In the genomic region with DNA sequence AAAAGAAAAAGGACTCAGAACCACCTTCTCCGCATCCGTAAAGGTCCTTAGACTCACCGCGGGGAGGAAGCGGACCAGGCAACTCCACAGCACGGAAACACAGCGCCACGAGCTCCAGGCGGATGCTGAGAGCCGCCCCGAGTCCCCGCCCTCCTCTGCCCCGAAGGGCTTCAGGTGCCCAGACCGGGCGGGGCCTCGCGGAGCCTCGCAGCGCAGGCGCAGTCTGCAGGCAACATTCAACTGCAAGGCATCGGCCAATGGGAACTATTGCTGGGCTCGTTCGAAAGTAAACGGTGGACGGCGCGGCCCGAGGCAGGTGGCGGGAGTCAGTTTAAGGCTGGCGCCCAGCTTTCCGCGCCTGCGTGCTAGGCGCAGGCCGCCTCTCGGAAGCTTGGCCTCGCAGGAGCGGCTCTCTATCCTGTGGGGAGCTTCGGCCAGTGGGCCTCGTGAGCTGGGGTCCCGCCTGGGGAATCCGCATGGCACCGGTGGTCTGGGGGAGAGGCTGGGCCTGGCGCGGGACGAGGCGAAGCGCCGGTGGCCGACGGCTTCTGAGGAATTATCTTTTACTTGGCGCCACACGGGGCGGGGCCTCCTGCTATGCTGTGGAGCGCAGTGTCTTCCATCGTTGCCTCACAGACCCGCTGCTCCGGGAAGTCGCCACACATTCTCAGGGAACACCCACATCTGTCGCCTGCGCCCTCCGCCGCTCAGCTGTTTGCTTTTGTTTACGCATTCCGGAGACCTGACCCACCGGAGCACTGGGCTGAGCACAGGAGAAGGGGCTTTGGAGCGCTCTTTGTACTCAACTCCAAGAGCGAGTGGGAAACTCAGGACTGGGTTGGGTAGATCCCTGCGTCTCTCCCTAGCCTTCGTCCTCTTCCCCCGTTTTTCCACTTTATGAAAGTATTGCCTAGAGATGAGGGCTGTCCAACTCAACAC, we compare ENCODE assay signal across 1 cellular context.
A peak's percentile ranks its signal among the peaks of the same experiment; 100 is the strongest.
TF ChIP-seq lines count a peak whose summit lies in the region.

A gene with protein sequence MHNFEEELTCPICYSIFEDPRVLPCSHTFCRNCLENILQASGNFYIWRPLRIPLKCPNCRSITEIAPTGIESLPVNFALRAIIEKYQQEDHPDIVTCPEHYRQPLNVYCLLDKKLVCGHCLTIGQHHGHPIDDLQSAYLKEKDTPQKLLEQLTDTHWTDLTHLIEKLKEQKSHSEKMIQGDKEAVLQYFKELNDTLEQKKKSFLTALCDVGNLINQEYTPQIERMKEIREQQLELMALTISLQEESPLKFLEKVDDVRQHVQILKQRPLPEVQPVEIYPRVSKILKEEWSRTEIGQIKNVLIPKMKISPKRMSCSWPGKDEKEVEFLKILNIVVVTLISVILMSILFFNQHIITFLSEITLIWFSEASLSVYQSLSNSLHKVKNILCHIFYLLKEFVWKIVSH (minus strand): TSS at position 127 of the 939 bp plus-strand sequence. CDS start 10,603 bp downstream, outside the sequence.

TF ChIP-seq in K562, 482 proteins besides CTCF, POLR2A, EP300 and RAD21 (continued from another document and continues in another):
- TF ChIP-seq, protein P1, sequence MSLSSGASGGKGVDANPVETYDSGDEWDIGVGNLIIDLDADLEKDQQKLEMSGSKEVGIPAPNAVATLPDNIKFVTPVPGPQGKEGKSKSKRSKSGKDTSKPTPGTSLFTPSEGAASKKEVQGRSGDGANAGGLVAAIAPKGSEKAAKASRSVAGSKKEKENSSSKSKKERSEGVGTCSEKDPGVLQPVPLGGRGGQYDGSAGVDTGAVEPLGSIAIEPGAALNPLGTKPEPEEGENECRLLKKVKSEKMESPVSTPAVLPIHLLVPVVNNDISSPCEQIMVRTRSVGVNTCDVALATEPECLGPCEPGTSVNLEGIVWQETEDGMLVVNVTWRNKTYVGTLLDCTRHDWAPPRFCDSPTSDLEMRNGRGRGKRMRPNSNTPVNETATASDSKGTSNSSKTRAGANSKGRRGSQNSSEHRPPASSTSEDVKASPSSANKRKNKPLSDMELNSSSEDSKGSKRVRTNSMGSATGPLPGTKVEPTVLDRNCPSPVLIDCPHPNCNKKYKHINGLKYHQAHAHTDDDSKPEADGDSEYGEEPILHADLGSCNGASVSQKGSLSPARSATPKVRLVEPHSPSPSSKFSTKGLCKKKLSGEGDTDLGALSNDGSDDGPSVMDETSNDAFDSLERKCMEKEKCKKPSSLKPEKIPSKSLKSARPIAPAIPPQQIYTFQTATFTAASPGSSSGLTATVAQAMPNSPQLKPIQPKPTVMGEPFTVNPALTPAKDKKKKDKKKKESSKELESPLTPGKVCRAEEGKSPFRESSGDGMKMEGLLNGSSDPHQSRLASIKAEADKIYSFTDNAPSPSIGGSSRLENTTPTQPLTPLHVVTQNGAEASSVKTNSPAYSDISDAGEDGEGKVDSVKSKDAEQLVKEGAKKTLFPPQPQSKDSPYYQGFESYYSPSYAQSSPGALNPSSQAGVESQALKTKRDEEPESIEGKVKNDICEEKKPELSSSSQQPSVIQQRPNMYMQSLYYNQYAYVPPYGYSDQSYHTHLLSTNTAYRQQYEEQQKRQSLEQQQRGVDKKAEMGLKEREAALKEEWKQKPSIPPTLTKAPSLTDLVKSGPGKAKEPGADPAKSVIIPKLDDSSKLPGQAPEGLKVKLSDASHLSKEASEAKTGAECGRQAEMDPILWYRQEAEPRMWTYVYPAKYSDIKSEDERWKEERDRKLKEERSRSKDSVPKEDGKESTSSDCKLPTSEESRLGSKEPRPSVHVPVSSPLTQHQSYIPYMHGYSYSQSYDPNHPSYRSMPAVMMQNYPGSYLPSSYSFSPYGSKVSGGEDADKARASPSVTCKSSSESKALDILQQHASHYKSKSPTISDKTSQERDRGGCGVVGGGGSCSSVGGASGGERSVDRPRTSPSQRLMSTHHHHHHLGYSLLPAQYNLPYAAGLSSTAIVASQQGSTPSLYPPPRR (CRISPR knock-in tag; IDR thresholded peaks at IDR 0.05; ENCODE audit: borderline replicate concordance): peak; percentile 92; the same call in 1 of the 2 replicates
- TF ChIP-seq KLF1 (tag; IDR thresholded peaks at IDR 0.05): no peak; the same call in 1 of the 2 replicates
- TF ChIP-seq ZNF232 (CRISPR knock-in tag; IDR thresholded peaks at IDR 0.05): peak; percentile 88
- no peak for TF ChIP-seq WHSC1 (IDR thresholded peaks at IDR 0.05; ENCODE audit: low read length)
- TF ChIP-seq, protein P2, sequence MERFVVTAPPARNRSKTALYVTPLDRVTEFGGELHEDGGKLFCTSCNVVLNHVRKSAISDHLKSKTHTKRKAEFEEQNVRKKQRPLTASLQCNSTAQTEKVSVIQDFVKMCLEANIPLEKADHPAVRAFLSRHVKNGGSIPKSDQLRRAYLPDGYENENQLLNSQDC (CRISPR knock-in tag; IDR thresholded peaks at IDR 0.05): no peak
- peak; percentile 76 for TF ChIP-seq HDAC8 (tag; IDR thresholded peaks at IDR 0.05)
- TF ChIP-seq ZNF644 (tag; IDR thresholded peaks at IDR 0.05; ENCODE audit: low read depth): peak; percentile 75; the same call in 1 of the 2 replicates
- TF ChIP-seq KAT7 (CRISPR knock-in tag; IDR thresholded peaks at IDR 0.05; ENCODE audit: borderline replicate concordance): peak; percentile 96
- TF ChIP-seq ZNF263 (CRISPR knock-in tag; IDR thresholded peaks at IDR 0.05; ENCODE audit: borderline replicate concordance): peak; percentile 38
- TF ChIP-seq RBM25 (IDR thresholded peaks at IDR 0.05; ENCODE audit: low read depth, low read length, severe bottlenecking): no peak
- no peak for TF ChIP-seq SIRT6 (IDR thresholded peaks at IDR 0.05; ENCODE audit: low read depth, low read length)
- TF ChIP-seq, protein P3, sequence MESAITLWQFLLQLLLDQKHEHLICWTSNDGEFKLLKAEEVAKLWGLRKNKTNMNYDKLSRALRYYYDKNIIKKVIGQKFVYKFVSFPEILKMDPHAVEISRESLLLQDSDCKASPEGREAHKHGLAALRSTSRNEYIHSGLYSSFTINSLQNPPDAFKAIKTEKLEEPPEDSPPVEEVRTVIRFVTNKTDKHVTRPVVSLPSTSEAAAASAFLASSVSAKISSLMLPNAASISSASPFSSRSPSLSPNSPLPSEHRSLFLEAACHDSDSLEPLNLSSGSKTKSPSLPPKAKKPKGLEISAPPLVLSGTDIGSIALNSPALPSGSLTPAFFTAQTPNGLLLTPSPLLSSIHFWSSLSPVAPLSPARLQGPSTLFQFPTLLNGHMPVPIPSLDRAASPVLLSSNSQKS (CRISPR knock-in tag; IDR thresholded peaks at IDR 0.05): no peak
- TF ChIP-seq, protein P4, sequence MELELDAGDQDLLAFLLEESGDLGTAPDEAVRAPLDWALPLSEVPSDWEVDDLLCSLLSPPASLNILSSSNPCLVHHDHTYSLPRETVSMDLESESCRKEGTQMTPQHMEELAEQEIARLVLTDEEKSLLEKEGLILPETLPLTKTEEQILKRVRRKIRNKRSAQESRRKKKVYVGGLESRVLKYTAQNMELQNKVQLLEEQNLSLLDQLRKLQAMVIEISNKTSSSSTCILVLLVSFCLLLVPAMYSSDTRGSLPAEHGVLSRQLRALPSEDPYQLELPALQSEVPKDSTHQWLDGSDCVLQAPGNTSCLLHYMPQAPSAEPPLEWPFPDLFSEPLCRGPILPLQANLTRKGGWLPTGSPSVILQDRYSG (tag; conservative IDR thresholded peaks at IDR 0.05; ENCODE audit: low read depth): peak; percentile 71; the same call in 1 of the 2 replicates
- TF ChIP-seq CEBPG (CRISPR knock-in tag; IDR thresholded peaks at IDR 0.05): peak; percentile 67; the same call in 1 of the 2 replicates
- peak in 1 of 2 experiments; percentile 27; a peak in 1 of 4 replicates for TF ChIP-seq CEBPG (tag; conservative IDR thresholded peaks at IDR 0.05 in 1 of 2, IDR thresholded peaks at IDR 0.05 in 1 of 2)
- TF ChIP-seq, protein P5, sequence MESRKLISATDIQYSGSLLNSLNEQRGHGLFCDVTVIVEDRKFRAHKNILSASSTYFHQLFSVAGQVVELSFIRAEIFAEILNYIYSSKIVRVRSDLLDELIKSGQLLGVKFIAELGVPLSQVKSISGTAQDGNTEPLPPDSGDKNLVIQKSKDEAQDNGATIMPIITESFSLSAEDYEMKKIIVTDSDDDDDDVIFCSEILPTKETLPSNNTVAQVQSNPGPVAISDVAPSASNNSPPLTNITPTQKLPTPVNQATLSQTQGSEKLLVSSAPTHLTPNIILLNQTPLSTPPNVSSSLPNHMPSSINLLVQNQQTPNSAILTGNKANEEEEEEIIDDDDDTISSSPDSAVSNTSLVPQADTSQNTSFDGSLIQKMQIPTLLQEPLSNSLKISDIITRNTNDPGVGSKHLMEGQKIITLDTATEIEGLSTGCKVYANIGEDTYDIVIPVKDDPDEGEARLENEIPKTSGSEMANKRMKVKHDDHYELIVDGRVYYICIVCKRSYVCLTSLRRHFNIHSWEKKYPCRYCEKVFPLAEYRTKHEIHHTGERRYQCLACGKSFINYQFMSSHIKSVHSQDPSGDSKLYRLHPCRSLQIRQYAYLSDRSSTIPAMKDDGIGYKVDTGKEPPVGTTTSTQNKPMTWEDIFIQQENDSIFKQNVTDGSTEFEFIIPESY (CRISPR knock-in tag; IDR thresholded peaks at IDR 0.05): peak; percentile 76; the same call in 1 of the 2 replicates
- no peak for TF ChIP-seq SAFB2 (IDR thresholded peaks at IDR 0.05; ENCODE audit: borderline replicate concordance, low read depth, low read length, severe bottlenecking)
- peak; percentile 52 for TF ChIP-seq SAP30 (IDR thresholded peaks at IDR 0.05; ENCODE audit: borderline replicate concordance, insufficient read depth, low read depth, low read length, poor library complexity, severe bottlenecking)
- peak; percentile 92 for TF ChIP-seq ZBTB1 (CRISPR knock-in tag; IDR thresholded peaks at IDR 0.05; ENCODE audit: borderline replicate concordance, low read depth)
- TF ChIP-seq, protein P6, sequence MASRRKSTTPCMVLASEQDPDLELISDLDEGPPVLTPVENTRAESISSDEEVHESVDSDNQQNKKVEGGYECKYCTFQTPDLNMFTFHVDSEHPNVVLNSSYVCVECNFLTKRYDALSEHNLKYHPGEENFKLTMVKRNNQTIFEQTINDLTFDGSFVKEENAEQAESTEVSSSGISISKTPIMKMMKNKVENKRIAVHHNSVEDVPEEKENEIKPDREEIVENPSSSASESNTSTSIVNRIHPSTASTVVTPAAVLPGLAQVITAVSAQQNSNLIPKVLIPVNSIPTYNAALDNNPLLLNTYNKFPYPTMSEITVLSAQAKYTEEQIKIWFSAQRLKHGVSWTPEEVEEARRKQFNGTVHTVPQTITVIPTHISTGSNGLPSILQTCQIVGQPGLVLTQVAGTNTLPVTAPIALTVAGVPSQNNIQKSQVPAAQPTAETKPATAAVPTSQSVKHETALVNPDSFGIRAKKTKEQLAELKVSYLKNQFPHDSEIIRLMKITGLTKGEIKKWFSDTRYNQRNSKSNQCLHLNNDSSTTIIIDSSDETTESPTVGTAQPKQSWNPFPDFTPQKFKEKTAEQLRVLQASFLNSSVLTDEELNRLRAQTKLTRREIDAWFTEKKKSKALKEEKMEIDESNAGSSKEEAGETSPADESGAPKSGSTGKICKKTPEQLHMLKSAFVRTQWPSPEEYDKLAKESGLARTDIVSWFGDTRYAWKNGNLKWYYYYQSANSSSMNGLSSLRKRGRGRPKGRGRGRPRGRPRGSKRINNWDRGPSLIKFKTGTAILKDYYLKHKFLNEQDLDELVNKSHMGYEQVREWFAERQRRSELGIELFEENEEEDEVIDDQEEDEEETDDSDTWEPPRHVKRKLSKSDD (conservative IDR thresholded peaks at IDR 0.05; ENCODE audit: low read length): no peak
- TF ChIP-seq, protein P7, sequence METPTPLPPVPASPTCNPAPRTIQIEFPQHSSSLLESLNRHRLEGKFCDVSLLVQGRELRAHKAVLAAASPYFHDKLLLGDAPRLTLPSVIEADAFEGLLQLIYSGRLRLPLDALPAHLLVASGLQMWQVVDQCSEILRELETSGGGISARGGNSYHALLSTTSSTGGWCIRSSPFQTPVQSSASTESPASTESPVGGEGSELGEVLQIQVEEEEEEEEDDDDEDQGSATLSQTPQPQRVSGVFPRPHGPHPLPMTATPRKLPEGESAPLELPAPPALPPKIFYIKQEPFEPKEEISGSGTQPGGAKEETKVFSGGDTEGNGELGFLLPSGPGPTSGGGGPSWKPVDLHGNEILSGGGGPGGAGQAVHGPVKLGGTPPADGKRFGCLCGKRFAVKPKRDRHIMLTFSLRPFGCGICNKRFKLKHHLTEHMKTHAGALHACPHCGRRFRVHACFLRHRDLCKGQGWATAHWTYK (CRISPR knock-in tag; IDR thresholded peaks at IDR 0.05): peak; percentile 76; the same call in 1 of the 2 replicates
- TF ChIP-seq, protein P8, sequence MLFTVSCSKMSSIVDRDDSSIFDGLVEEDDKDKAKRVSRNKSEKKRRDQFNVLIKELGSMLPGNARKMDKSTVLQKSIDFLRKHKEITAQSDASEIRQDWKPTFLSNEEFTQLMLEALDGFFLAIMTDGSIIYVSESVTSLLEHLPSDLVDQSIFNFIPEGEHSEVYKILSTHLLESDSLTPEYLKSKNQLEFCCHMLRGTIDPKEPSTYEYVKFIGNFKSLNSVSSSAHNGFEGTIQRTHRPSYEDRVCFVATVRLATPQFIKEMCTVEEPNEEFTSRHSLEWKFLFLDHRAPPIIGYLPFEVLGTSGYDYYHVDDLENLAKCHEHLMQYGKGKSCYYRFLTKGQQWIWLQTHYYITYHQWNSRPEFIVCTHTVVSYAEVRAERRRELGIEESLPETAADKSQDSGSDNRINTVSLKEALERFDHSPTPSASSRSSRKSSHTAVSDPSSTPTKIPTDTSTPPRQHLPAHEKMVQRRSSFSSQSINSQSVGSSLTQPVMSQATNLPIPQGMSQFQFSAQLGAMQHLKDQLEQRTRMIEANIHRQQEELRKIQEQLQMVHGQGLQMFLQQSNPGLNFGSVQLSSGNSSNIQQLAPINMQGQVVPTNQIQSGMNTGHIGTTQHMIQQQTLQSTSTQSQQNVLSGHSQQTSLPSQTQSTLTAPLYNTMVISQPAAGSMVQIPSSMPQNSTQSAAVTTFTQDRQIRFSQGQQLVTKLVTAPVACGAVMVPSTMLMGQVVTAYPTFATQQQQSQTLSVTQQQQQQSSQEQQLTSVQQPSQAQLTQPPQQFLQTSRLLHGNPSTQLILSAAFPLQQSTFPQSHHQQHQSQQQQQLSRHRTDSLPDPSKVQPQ (CRISPR knock-in tag; IDR thresholded peaks at IDR 0.05; ENCODE audit: borderline replicate concordance): no peak
- TF ChIP-seq TAF7 (tag; IDR thresholded peaks at IDR 0.05): peak; percentile 39; the same call in 1 of the 2 replicates
- TF ChIP-seq MEF2A (IDR thresholded peaks at IDR 0.05; ENCODE audit: control insufficient read depth, low read depth, low read length): 0 out of 2 replicates have a peak, but pooled peaks have one; percentile 10
- TF ChIP-seq, protein P9, sequence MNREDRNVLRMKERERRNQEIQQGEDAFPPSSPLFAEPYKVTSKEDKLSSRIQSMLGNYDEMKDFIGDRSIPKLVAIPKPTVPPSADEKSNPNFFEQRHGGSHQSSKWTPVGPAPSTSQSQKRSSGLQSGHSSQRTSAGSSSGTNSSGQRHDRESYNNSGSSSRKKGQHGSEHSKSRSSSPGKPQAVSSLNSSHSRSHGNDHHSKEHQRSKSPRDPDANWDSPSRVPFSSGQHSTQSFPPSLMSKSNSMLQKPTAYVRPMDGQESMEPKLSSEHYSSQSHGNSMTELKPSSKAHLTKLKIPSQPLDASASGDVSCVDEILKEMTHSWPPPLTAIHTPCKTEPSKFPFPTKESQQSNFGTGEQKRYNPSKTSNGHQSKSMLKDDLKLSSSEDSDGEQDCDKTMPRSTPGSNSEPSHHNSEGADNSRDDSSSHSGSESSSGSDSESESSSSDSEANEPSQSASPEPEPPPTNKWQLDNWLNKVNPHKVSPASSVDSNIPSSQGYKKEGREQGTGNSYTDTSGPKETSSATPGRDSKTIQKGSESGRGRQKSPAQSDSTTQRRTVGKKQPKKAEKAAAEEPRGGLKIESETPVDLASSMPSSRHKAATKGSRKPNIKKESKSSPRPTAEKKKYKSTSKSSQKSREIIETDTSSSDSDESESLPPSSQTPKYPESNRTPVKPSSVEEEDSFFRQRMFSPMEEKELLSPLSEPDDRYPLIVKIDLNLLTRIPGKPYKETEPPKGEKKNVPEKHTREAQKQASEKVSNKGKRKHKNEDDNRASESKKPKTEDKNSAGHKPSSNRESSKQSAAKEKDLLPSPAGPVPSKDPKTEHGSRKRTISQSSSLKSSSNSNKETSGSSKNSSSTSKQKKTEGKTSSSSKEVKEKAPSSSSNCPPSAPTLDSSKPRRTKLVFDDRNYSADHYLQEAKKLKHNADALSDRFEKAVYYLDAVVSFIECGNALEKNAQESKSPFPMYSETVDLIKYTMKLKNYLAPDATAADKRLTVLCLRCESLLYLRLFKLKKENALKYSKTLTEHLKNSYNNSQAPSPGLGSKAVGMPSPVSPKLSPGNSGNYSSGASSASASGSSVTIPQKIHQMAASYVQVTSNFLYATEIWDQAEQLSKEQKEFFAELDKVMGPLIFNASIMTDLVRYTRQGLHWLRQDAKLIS (CRISPR knock-in tag; IDR thresholded peaks at IDR 0.05): peak; percentile 99
